Comparison of ENCODE assay signal across 7 cellular contexts in genomic region chr1:27154469-27154990, GRCh38. TPM values are rescaled to one million over a fixed set of nuclear protein-coding genes. Genes with fewer than 3 reads are reported as not detected.
A peak's percentile ranks its signal among the peaks of the same experiment; 100 is the strongest.
DNase-seq lines count a peak whose midpoint lies in the region; ATAC-seq lines count a peak whose summit lies in the region.

No MANE protein-coding gene starts in this region.

- peaks cover 35% of the 10 kb centered on the region for H3K4me1 Mint-ChIP-seq in activated T-helper 17 cell treated with anti-CD3 and anti-CD28 coated beads, Interleukin-2, amount 50 U/mL, for 72 hours

- peak overlapping the region; percentile 74 for H3K4me3 ChIP-seq in iPS-15b (ENCODE audit: low read depth, low read length)
- H3K4me3 ChIP-seq in stomach smooth muscle (ENCODE audit: low read length in 2 of 2): peak overlapping the region; percentile 70 to 84

- H3K9me3 ChIP-seq in iPS-15b (ENCODE audit: control insufficient read depth, insufficient read depth, low read length) (no peaks in the 10 kb centered on the region), stomach smooth muscle (ENCODE audit: control insufficient read depth in 2 of 2, low read length in 2 of 2) (no peaks in the 10 kb centered on the region)

- H3K36me3 Mint-ChIP-seq in activated T-helper 17 cell treated with anti-CD3 and anti-CD28 coated beads, Interleukin-2, amount 50 U/mL, for 72 hours (ENCODE audit: low read depth): no peaks in the 10 kb centered on the region

- peak overlapping the region; percentile 92 for H3K27ac Mint-ChIP-seq in activated T-helper 17 cell treated with anti-CD3 and anti-CD28 coated beads, Interleukin-2, amount 50 U/mL, for 72 hours

- no peak for DNase-seq in NCI-H524 (lab: John Stamatoyannopoulos, UW)

- H3K27ac ChIP-seq in stomach smooth muscle (ENCODE audit: low read length): peak overlapping the region; percentile 61

- no peaks in the 10 kb centered on the region for H3K9me3 Mint-ChIP-seq in activated T-helper 17 cell treated with anti-CD3 and anti-CD28 coated beads, Interleukin-2, amount 50 U/mL, for 72 hours

- H3K27me3 ChIP-seq in iPS-15b (ENCODE audit: control insufficient read depth, insufficient read depth, low read length) (no peaks in the 10 kb centered on the region), stomach smooth muscle (ENCODE audit: control insufficient read depth in 1 of 2, insufficient read depth in 2 of 2, low read length in 2 of 2) (no peaks in the 10 kb centered on the region)

- no peaks in the 10 kb centered on the region for H3K36me3 ChIP-seq in iPS-15b (ENCODE audit: control insufficient read depth, insufficient read depth, low read length)
- H3K36me3 ChIP-seq in stomach smooth muscle (ENCODE audit: control insufficient read depth in 2 of 2, insufficient read depth in 2 of 2, low read length in 2 of 2): no peaks in the 10 kb centered on the region

- H3K27me3 Mint-ChIP-seq in activated T-helper 17 cell treated with anti-CD3 and anti-CD28 coated beads, Interleukin-2, amount 50 U/mL, for 72 hours: no peaks in the 10 kb centered on the region

- peak; percentile 6 for ATAC-seq in HG03025 (IDR thresholded peaks at IDR 0.05; ENCODE audit: low FRiP score, unreplicated experiment)
- peak; percentile 1 for ATAC-seq in activated T-helper 17 cell treated with anti-CD3 and anti-CD28 coated beads, Interleukin-2, amount 50 U/mL, for 72 hours (replicated peaks)
- no peak for ATAC-seq in HG03439 (IDR thresholded peaks at IDR 0.05; ENCODE audit: unreplicated experiment)
- no peak for ATAC-seq in HG03520 (IDR thresholded peaks at IDR 0.05; ENCODE audit: unreplicated experiment)

- H3K4me1 ChIP-seq in iPS-15b (ENCODE audit: control insufficient read depth, insufficient read depth, low read length): peaks cover 14% of the 10 kb centered on the region
- peaks cover 36% of the 10 kb centered on the region for H3K4me1 ChIP-seq in stomach smooth muscle (ENCODE audit: control insufficient read depth, insufficient read depth, low read length)

- H3K9ac ChIP-seq in iPS-15b (ENCODE audit: low read depth, low read length): peak overlapping the region; percentile 90
- H3K9ac ChIP-seq in stomach smooth muscle (ENCODE audit: low read length in 2 of 2): peak overlapping the region; percentile 84 to 87

- peak overlapping the region; percentile 82 for H3K4me3 Mint-ChIP-seq in activated T-helper 17 cell treated with anti-CD3 and anti-CD28 coated beads, Interleukin-2, amount 50 U/mL, for 72 hours

RNA-seq across cellular contexts. Expression of gene SLC9A1, which starts 0.4 kb away (rescaled TPM):
- 10 to 100 TPM; 15.3 to 20.6 TPM for total RNA-seq in activated T-helper 17 cell treated with anti-CD3 and anti-CD28 coated beads, Interleukin-2, amount 50 U/mL, for 72 hours

Comparison
In these comparisons a context has a peak if more than half of its experiments do, and no peak if none do; other contexts are left out.
1. ATAC-seq: peak in HG03025 (single experiment) and activated T-helper 17 cell treated with anti-CD3 and anti-CD28 coated beads, Interleukin-2, amount 50 U/mL, for 72 hours (single experiment); none in HG03439 (single experiment) and HG03520 (single experiment).